ENCODE assay signal across 16 cellular contexts in the genomic region with DNA sequence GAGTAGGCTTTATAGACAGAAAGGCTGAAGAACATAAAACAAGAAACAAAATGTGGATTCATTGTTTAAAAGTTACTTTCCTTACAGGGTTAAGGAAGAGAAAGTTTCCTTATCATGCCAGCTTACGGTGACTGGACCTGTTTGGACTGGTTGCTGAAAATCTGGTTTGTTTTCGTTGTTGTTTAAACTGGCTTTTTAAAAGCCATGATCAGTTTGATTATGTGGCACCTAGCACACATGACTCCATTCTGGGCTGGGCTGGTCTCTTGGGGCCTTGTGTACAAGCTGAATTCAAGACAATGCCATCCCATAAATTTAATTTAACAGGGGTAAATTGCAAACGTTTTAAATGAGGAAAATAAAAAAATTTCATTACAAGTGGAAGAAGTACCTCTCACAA. TPM values are rescaled to one million over a fixed set of nuclear protein-coding genes. Genes with fewer than 3 reads are reported as not detected.
"Had no signal": no experiment of that assay in that cellular context is flagged by ENCODE, and none has a peak within 500 bp of the region (broad histone marks: within the 10 kb centered on the region; RNA-seq: fewer than 3 reads in every experiment).

No MANE protein-coding gene starts in this region.

- H3K36me3 ChIP-seq: adrenal gland, gastroesophageal sphincter, lower lobe of right lung, neutrophil, right atrium auricular region had no signal

- H3K4me3 ChIP-seq: adrenal gland, gastroesophageal sphincter, lower lobe of right lung, right atrium auricular region had no signal

- H3K36me3 Mint-ChIP-seq: naive B cell, type B pancreatic cell, WTC11 had no signal

- H3K4me1 ChIP-seq: adrenal gland, gastroesophageal sphincter, lower lobe of right lung, right atrium auricular region had no signal

- ATAC-seq: gastroesophageal sphincter; left colon; lower lobe of right lung; stimulated activated naive CD8-positive, alpha-beta T cell treated with anti-CD3 and anti-CD28 coated beads, Interleukin-15, Interleukin-2, amounts not matched to agents 100 U/mL and 50 U/mL, for 24 hours; WTC11 had no signal

- H3K27ac ChIP-seq: adrenal gland, gastroesophageal sphincter, lower lobe of right lung, neutrophil, right atrium auricular region had no signal

- DNase-seq: activated CD4-positive, alpha-beta memory T cell treated with anti-CD3 and anti-CD28 coated beads, Interleukin-2, amount 10 ng/mL, durations not matched to agents 7 days and 5 days; activated CD4-positive, alpha-beta T cell treated with anti-CD3 and anti-CD28 coated beads for 4 hours; activated naive CD4-positive, alpha-beta T cell treated with anti-CD3 and anti-CD28 coated beads, Interleukin-2, amount 50 U/mL, for 16 hours; activated T-cell treated with anti-CD3 and anti-CD28 coated beads, Interleukin-2, amount 50 U/mL, for 24 hours; adrenal gland; left colon; lower lobe of right lung; naive B cell; stimulated activated naive CD8-positive, alpha-beta T cell treated with anti-CD3 and anti-CD28 coated beads, Interleukin-15, Interleukin-2, amounts not matched to agents 100 U/mL and 50 U/mL, for 24 hours; T-helper 2 cell had no signal

- H3K4me3 Mint-ChIP-seq: activated CD4-positive, alpha-beta memory T cell treated with anti-CD3 and anti-CD28 coated beads, Interleukin-2, amount 10 ng/mL, durations not matched to agents 7 days and 5 days; activated T-cell treated with anti-CD3 and anti-CD28 coated beads, Interleukin-2, amount 50 U/mL, for 24 hours; naive B cell; type B pancreatic cell; WTC11 had no signal

- H3K4me1 Mint-ChIP-seq: activated CD4-positive, alpha-beta memory T cell treated with anti-CD3 and anti-CD28 coated beads, Interleukin-2, amount 10 ng/mL, durations not matched to agents 7 days and 5 days; naive B cell had no signal

- H3K27me3 ChIP-seq: adrenal gland, gastroesophageal sphincter, neutrophil, right atrium auricular region had no signal

- H3K9me3 Mint-ChIP-seq: activated CD4-positive, alpha-beta memory T cell treated with anti-CD3 and anti-CD28 coated beads, Interleukin-2, amount 10 ng/mL, durations not matched to agents 7 days and 5 days; activated T-cell treated with anti-CD3 and anti-CD28 coated beads, Interleukin-2, amount 50 U/mL, for 24 hours; naive B cell; type B pancreatic cell; WTC11 had no signal

- H3K27me3 Mint-ChIP-seq: activated CD4-positive, alpha-beta memory T cell treated with anti-CD3 and anti-CD28 coated beads, Interleukin-2, amount 10 ng/mL, durations not matched to agents 7 days and 5 days had no signal

- H3K9me3 ChIP-seq: adrenal gland, gastroesophageal sphincter, lower lobe of right lung, neutrophil, right atrium auricular region had no signal

- H3K27ac Mint-ChIP-seq: activated CD4-positive, alpha-beta memory T cell treated with anti-CD3 and anti-CD28 coated beads, Interleukin-2, amount 10 ng/mL, durations not matched to agents 7 days and 5 days; activated T-cell treated with anti-CD3 and anti-CD28 coated beads, Interleukin-2, amount 50 U/mL, for 24 hours; naive B cell; type B pancreatic cell; WTC11 had no signal

RNA-seq across cellular contexts. Expression of gene ZNF474, which starts 18.4 kb away (rescaled TPM):
- total RNA-seq: activated CD4-positive, alpha-beta memory T cell treated with anti-CD3 and anti-CD28 coated beads, Interleukin-2, amount 10 ng/mL, durations not matched to agents 7 days and 5 days; cardiac septum; left colon; right atrium auricular region; WTC11 had no signal
